ENCODE assay signal across 20 cellular contexts in the genomic region with DNA sequence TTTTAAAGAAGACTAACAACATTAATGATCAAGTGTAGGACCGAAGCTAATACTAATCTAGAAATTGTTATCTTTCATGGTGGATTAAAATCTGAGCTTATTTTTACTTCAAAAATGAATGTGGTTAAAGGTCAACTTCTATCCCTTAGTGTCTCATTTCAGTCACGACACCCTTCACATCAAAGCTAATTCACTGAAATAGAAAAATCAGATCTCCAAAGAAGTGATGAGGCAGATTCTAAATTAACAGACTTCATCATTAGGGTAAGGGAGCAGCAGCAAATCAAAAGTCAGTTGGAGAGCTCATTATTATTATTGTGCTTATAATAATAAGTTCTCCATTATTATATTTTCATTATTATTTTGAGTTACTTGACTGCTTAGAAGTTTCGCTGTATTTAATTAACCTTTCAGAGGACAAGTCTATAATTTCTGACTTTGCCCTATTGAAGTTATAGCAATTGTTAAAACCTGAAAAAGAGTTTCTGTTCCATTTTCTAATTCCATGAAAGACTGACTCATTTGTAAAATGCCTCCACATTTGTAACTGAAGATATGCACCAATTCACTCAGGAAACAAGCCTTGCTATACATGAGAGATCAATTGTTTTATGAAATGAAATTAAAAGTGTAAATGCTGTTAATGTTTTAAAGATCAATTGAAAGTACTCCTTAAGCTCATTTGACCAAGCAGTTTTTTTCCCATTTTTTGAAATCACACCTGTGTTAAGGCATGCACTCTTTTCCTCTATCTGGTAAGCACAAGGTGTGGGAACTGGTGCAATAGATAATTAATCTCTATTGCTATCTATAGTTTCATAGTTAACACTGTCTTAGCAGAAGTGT. TPM values are rescaled to one million over a fixed set of nuclear protein-coding genes. Genes with fewer than 3 reads are reported as not detected.
DNase-seq lines count a peak whose midpoint lies in the region; ATAC-seq lines count a peak whose summit lies in the region.
"Had no signal": no experiment of that assay in that cellular context is flagged by ENCODE, and none has a peak within 500 bp of the region (broad histone marks: within the 10 kb centered on the region; RNA-seq: fewer than 3 reads in every experiment).

No MANE protein-coding gene starts in this region.

- H3K36me3 Mint-ChIP-seq in activated CD8-positive, alpha-beta memory T cell treated with anti-CD3 and anti-CD28 coated beads, Interleukin-2, amount 10 ng/mL, durations not matched to agents 7 days and 5 days = peaks cover 31% of the 10 kb centered on the region
- peaks cover 0 to 30% (median 25%) of the 10 kb centered on the region in 3 donors for H3K36me3 Mint-ChIP-seq in naive thymus-derived CD8-positive, alpha-beta T cell

- POLR2A ChIA-PET in naive thymus-derived CD8-positive, alpha-beta T cell (lab: Charles Lee) = no interaction called here

- DNase-seq in activated CD8-positive, alpha-beta memory T cell treated with anti-CD3 and anti-CD28 coated beads, Interleukin-2, amount 10 ng/mL, durations not matched to agents 7 days and 5 days = no peak
- no peak for DNase-seq in activated CD8-positive, alpha-beta memory T cell treated with anti-CD3 and anti-CD28 coated beads for 24 hours
- DNase-seq in stimulated activated naive CD8-positive, alpha-beta T cell treated with anti-CD3 and anti-CD28 coated beads, Interleukin-15, Interleukin-2, amounts not matched to agents 100 U/mL and 50 U/mL, for 24 hours = no peak
- DNase-seq in stimulated activated CD4-positive, alpha-beta T cell treated with anti-CD3 and anti-CD28 coated beads, Interleukin-4, amount 100 ng/mL, for 1 hour = no peak
- DNase-seq in naive thymus-derived CD8-positive, alpha-beta T cell = no peak
- no peak for DNase-seq in NCI-H1048 (lab: John Stamatoyannopoulos, UW)
- DNase-seq: activated CD4-positive, alpha-beta T cell treated with anti-CD3 and anti-CD28 coated beads for 48 hours; C1 segment of cervical spinal cord; erythroblast; foreskin melanocyte; hypothalamus; MV-4-11; NCI-H187 treated with DMSO at 0.1 percent for 48 hours; NCI-H2227 treated with DMSO at 0.1 percent for 48 hours; SHP77; stimulated activated CD4-positive, alpha-beta T cell treated with anti-CD3 and anti-CD28 coated beads, Interleukin-4, amount 100 ng/mL, for 24 hours had no signal

- CTCF ChIA-PET in activated CD8-positive, alpha-beta memory T cell treated with anti-CD3 and anti-CD28 coated beads, Interleukin-2, amount 10 ng/mL, durations not matched to agents 7 days and 5 days (lab: Charles Lee) = interaction anchor here (0.7 to 0.8 kb wide), 2 partner anchors 11 to 506 kb away, joined by 3 read pairs; no protein-coding TSS in a partner anchor

- H3K4me1 Mint-ChIP-seq in activated CD8-positive, alpha-beta memory T cell treated with anti-CD3 and anti-CD28 coated beads, Interleukin-2, amount 10 ng/mL, durations not matched to agents 7 days and 5 days = peaks cover 9% of the 10 kb centered on the region
- H3K4me1 Mint-ChIP-seq in naive thymus-derived CD8-positive, alpha-beta T cell = peaks cover 0 to 5% (median 1%) of the 10 kb centered on the region in 4 donors

- peak overlapping the region; percentile 1 for H3K27ac Mint-ChIP-seq in activated CD8-positive, alpha-beta memory T cell treated with anti-CD3 and anti-CD28 coated beads, Interleukin-2, amount 10 ng/mL, durations not matched to agents 7 days and 5 days
- H3K27ac Mint-ChIP-seq in naive thymus-derived CD8-positive, alpha-beta T cell = no peak overlapping the region

- no peaks in the 10 kb centered on the region for H3K27me3 Mint-ChIP-seq in activated CD8-positive, alpha-beta memory T cell treated with anti-CD3 and anti-CD28 coated beads, Interleukin-2, amount 10 ng/mL, durations not matched to agents 7 days and 5 days
- no peaks in the 10 kb centered on the region for H3K27me3 Mint-ChIP-seq in naive thymus-derived CD8-positive, alpha-beta T cell
- H3K27me3 Mint-ChIP-seq: activated naive CD8-positive, alpha-beta T cell had no signal

- peaks cover 18% of the 10 kb centered on the region for H3K9me3 Mint-ChIP-seq in activated CD8-positive, alpha-beta memory T cell treated with anti-CD3 and anti-CD28 coated beads, Interleukin-2, amount 10 ng/mL, durations not matched to agents 7 days and 5 days (ENCODE audit: low read depth)
- H3K9me3 Mint-ChIP-seq in naive thymus-derived CD8-positive, alpha-beta T cell = peaks cover 10 to 47% (median 27%) of the 10 kb centered on the region in 9 donors

- H3K4me3 Mint-ChIP-seq in activated CD8-positive, alpha-beta memory T cell treated with anti-CD3 and anti-CD28 coated beads, Interleukin-2, amount 10 ng/mL, durations not matched to agents 7 days and 5 days = no peak overlapping the region
- H3K4me3 Mint-ChIP-seq in naive thymus-derived CD8-positive, alpha-beta T cell = no peak overlapping the region
- H3K4me3 Mint-ChIP-seq: activated naive CD8-positive, alpha-beta T cell had no signal

- peak; percentile 39 for ATAC-seq in activated CD8-positive, alpha-beta memory T cell treated with anti-CD3 and anti-CD28 coated beads, Interleukin-2, amount 10 ng/mL, durations not matched to agents 7 days and 5 days
- ATAC-seq in GM19351 (IDR thresholded peaks at IDR 0.05; ENCODE audit: unreplicated experiment) (peak; percentile 63), HG03354 (IDR thresholded peaks at IDR 0.05; ENCODE audit: poor library complexity, severe bottlenecking, unreplicated experiment) (peak; percentile 52)
- ATAC-seq in stimulated activated naive CD8-positive, alpha-beta T cell treated with anti-CD3 and anti-CD28 coated beads, Interleukin-15, Interleukin-2, amounts not matched to agents 100 U/mL and 50 U/mL, for 24 hours = peak; percentile 49
- ATAC-seq in naive thymus-derived CD8-positive, alpha-beta T cell = no peak
- ATAC-seq: A549 had no signal

RNA-seq across cellular contexts. Expression of a gene that starts 23.1 kb away (rescaled TPM):
- 10 to 100 TPM; 22.5 to 23.7 TPM for total RNA-seq in activated CD8-positive, alpha-beta memory T cell treated with anti-CD3 and anti-CD28 coated beads, Interleukin-2, amount 10 ng/mL, durations not matched to agents 7 days and 5 days
- total RNA-seq in naive thymus-derived CD8-positive, alpha-beta T cell = 10 to 100 TPM; 16.2 to 18.4 TPM
- 100 to 1,000 TPM in 1 of 3 donors, 10 to 100 TPM in 2; 33.1 to 425 (median 38.0) TPM for polyA plus RNA-seq in naive thymus-derived CD8-positive, alpha-beta T cell

Comparison
In these comparisons a context has a peak if more than half of its experiments do, and no peak if none do; other contexts are left out.
1. ATAC-seq: peak in activated CD8-positive, alpha-beta memory T cell treated with anti-CD3 and anti-CD28 coated beads, Interleukin-2, amount 10 ng/mL, durations not matched to agents 7 days and 5 days (single experiment), GM19351 (single experiment), HG03354 (single experiment) and stimulated activated naive CD8-positive, alpha-beta T cell treated with anti-CD3 and anti-CD28 coated beads, Interleukin-15, Interleukin-2, amounts not matched to agents 100 U/mL and 50 U/mL, for 24 hours (single experiment); none in naive thymus-derived CD8-positive, alpha-beta T cell (0 of 2).